8 cellular contexts compared by ENCODE assay signal in the genomic region with DNA sequence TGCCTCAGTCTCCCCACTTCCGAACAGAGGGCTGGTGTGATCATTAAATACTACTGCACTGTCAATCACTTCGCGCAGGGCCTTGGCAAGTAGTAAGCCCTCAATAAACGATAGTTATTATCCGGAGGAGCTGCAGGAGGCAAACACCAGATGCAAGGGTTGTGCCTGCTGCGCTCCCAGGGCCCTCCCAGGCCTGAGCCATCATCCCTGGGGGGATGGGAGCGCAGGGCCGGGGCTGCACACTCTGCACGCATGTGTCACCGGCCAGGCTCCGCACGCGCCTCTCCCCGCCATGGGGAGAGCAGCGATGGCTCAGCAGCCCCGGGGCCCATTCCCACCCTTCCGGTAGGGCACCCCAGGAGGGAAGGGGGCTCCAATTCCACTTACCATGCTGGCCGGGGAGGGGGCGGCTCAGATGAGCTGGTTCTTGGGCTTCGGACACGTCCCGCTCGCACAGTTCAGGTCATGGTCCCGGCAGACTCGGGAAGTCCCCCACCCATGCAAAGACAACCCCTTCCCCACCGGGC. TPM values are rescaled to one million over a fixed set of nuclear protein-coding genes. Genes with fewer than 3 reads are reported as not detected.
DNase-seq lines count a peak whose midpoint lies in the region; ATAC-seq and TF ChIP-seq lines count a peak whose summit lies in the region.

No MANE protein-coding gene starts in this region.

- H3K27me3 Mint-ChIP-seq in natural killer cell (ENCODE audit: low read depth in 2 of 2), result no peaks in the 10 kb centered on the region
- H3K27me3 Mint-ChIP-seq in stimulated activated naive CD8-positive, alpha-beta T cell treated with anti-CD3 and anti-CD28 coated beads, Interleukin-15, amount 100 ng/mL, for 72 hours, result no peaks in the 10 kb centered on the region

- no peak for TF ChIP-seq CTCF in PC-3 (conservative IDR thresholded peaks at IDR 0.05; ENCODE audit: low read depth, low read length)
- no peak for TF ChIP-seq CTCF in fibroblast of mammary gland (conservative IDR thresholded peaks at IDR 0.05; ENCODE audit: control insufficient read depth, insufficient read depth, low read depth, low read length)
- no peak for TF ChIP-seq CTCF in natural killer cell (IDR thresholded peaks at IDR 0.05)

- peaks cover 0 to 2% of the 10 kb centered on the region in 2 donors for H3K9me3 Mint-ChIP-seq in natural killer cell
- H3K9me3 Mint-ChIP-seq in stimulated activated naive CD8-positive, alpha-beta T cell treated with anti-CD3 and anti-CD28 coated beads, Interleukin-15, amount 100 ng/mL, for 72 hours, result peaks cover 5 to 7% of the 10 kb centered on the region in 2 donors

- H3K27ac Mint-ChIP-seq in natural killer cell, result peak overlapping the region; percentile 79 to 89
- H3K27ac Mint-ChIP-seq in stimulated activated naive CD8-positive, alpha-beta T cell treated with anti-CD3 and anti-CD28 coated beads, Interleukin-15, amount 100 ng/mL, for 72 hours, result peak overlapping the region; percentile 96

- H3K36me3 Mint-ChIP-seq in natural killer cell, result peaks cover 6% of the 10 kb centered on the region

- POLR2A ChIA-PET in PC-3 (lab: Charles Lee; ENCODE audit: unreplicated experiment), result no interaction called here

- H3K9me2 ChIP-seq in PC-3 (replicated peaks; ENCODE audit: low read length), result no peaks in the 10 kb centered on the region

- peaks cover 36% of the 10 kb centered on the region for H4K20me1 ChIP-seq in PC-3 (ENCODE audit: low read length)

- intact Hi-C loops in PC-3 (cut with micrococcal nuclease), result loop anchor here (5.0 kb wide), 1 partner anchor 44 kb away; no protein-coding TSS in a partner anchor
- intact Hi-C loops in natural killer cell (cut with micrococcal nuclease), result loop anchor here (1.0 to 5.0 kb wide), 3 partner anchors 24 to 81 kb away; a partner anchor contains a TSS

- no peaks in the 10 kb centered on the region for H3K9me3 ChIP-seq in PC-3 (ENCODE audit: low read length)

- H3K79me2 ChIP-seq in PC-3 (ENCODE audit: low read length), result peaks cover 54% of the 10 kb centered on the region

- H2AFZ ChIP-seq in PC-3 (ENCODE audit: low read length), result peak overlapping the region; percentile 34; the same call in 1 of the 2 replicates

- ATAC-seq in HG03196 (IDR thresholded peaks at IDR 0.05; ENCODE audit: unreplicated experiment), result peak; percentile 47
- ATAC-seq in PC-3, result peak; percentile 85
- ATAC-seq in natural killer cell, result peak; percentile 15 to 48 (median 41)
- ATAC-seq in stimulated activated naive CD8-positive, alpha-beta T cell treated with anti-CD3 and anti-CD28 coated beads, Interleukin-15, amount 100 ng/mL, for 72 hours, result peak; percentile 75

- H3K4me1 Mint-ChIP-seq in natural killer cell, result peaks cover 41% of the 10 kb centered on the region in 2 donors
- peaks cover 38% of the 10 kb centered on the region for H3K4me1 Mint-ChIP-seq in stimulated activated naive CD8-positive, alpha-beta T cell treated with anti-CD3 and anti-CD28 coated beads, Interleukin-15, amount 100 ng/mL, for 72 hours

- peak overlapping the region; percentile 94 for H3K4me2 ChIP-seq in PC-3 (ENCODE audit: low read length)

- BruUV-seq in PC-3 (replicated peaks; lab: Mats Ljungman, UMichigan), result no TSS peak

- peak overlapping the region; percentile 91 for H3K9ac ChIP-seq in PC-3 (ENCODE audit: low read length)

- H3K4me3 Mint-ChIP-seq in natural killer cell, result peak overlapping the region; percentile 84
- H3K4me3 Mint-ChIP-seq in stimulated activated naive CD8-positive, alpha-beta T cell treated with anti-CD3 and anti-CD28 coated beads, Interleukin-15, amount 100 ng/mL, for 72 hours, result peak overlapping the region; percentile 82 to 95

- peak overlapping the region; percentile 98 for H3K4me3 ChIP-seq in PC-3 (ENCODE audit: low read length)
- peak overlapping the region; percentile 86 for H3K4me3 ChIP-seq in fibroblast of mammary gland (ENCODE audit: control insufficient read depth, low read depth, low read length)

- peaks cover 12% of the 10 kb centered on the region for H3K36me3 ChIP-seq in PC-3 (ENCODE audit: low read depth, low read length)

- DNase-seq in NCI-H748 (lab: John Stamatoyannopoulos, UW; ENCODE audit: unreplicated experiment) (peak; percentile 58), NCI-H748 treated with DMSO at 0.1 percent for 48 hours (lab: John Stamatoyannopoulos, UW) (no peak), PC-3 (peak; percentile 62), fibroblast of mammary gland (ENCODE audit: low read depth) (peak; percentile 72), natural killer cell (peak; percentile 59)
- DNase-seq in activated T-helper 9 cell treated with anti-CD3 and anti-CD28 coated beads, Interleukin-2, amount 50 U/mL, for 16 hours (ENCODE audit: low read depth), result peak; percentile 66
- DNase-seq in stimulated activated naive CD8-positive, alpha-beta T cell treated with anti-CD3 and anti-CD28 coated beads, Interleukin-15, amount 100 ng/mL, for 72 hours, result peak; percentile 57 to 74

- no peaks in the 10 kb centered on the region for H3K27me3 ChIP-seq in PC-3 (ENCODE audit: low read length)

- CTCF ChIA-PET in PC-3 (lab: Charles Lee), result no interaction called here

- H3K27ac ChIP-seq in PC-3 (ENCODE audit: low read length), result peak overlapping the region; percentile 57

- no peaks in the 10 kb centered on the region for H3F3A ChIP-seq in PC-3 (ENCODE audit: low read length, unreplicated experiment)

- peaks cover 32% of the 10 kb centered on the region for H3K4me1 ChIP-seq in PC-3 (ENCODE audit: insufficient read depth, low read length)

RNA-seq across cellular contexts. Expression of a gene that starts 0.7 kb away (rescaled TPM):
- 106 and 110 TPM in 2 replicates for total RNA-seq in PC-3 (2014; rRNA removed)
- 100 to 1,000 TPM; 233 to 321 (median 240) TPM for total RNA-seq in natural killer cell
